In the genomic region with DNA sequence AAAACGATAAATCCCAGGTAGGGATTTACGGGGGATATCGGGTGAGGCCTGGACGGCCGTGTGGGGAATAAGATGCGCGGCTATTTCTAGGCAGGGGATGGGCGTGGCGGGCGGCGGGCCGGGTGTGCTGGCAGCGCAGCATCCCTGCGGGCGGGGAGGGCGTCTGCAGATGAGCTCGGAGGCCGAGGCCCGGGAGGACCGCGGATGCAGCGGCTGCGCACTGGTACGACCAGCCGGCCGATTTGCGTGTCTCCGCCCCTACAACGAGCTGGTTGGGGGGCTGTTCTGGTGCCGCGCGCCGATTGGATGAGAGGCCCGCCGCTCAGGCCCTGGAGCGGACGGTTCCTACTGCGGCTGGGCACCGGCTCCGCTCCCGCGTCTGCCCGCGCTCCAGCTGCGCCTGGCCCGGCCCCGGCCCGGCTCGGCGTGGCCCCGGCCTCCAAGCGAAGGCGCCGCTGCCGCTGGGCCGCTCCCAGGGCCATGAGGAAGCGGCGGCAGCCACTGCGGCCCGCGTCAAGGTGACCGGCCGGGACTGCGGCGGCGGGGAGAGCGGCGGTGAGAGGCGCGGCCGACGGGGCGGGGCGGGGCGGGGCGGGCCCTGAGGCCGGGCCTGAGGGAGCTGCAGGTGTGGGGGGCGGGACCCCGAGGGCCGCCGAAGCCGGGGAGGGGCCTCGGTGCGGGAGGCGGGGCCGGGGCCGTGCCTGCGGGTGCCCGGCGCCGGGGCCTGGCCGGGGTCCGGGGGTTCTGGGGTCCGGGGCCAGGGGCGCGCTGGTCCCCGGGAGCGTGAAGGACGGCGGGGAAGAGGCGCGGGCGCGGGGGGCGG, we compare ENCODE assay signal across 8 cellular contexts. TPM values are rescaled to one million over a fixed set of nuclear protein-coding genes. Genes with fewer than 3 reads are reported as not detected.
A peak's percentile ranks its signal among the peaks of the same experiment; 100 is the strongest.
DNase-seq lines count a peak whose midpoint lies in the region; ATAC-seq, FAIRE-seq and TF ChIP-seq lines count a peak whose summit lies in the region.

A gene with protein sequence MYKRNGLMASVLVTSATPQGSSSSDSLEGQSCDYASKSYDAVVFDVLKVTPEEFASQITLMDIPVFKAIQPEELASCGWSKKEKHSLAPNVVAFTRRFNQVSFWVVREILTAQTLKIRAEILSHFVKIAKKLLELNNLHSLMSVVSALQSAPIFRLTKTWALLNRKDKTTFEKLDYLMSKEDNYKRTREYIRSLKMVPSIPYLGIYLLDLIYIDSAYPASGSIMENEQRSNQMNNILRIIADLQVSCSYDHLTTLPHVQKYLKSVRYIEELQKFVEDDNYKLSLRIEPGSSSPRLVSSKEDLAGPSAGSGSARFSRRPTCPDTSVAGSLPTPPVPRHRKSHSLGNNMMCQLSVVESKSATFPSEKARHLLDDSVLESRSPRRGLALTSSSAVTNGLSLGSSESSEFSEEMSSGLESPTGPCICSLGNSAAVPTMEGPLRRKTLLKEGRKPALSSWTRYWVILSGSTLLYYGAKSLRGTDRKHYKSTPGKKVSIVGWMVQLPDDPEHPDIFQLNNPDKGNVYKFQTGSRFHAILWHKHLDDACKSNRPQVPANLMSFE (plus strand): TSS at position 325 of the 823 bp plus-strand sequence. CDS start 47,508 bp downstream, outside the sequence.

- peaks cover 4% of the 10 kb centered on the region; the same call in 1 of the 2 replicates for H3K9me3 Mint-ChIP-seq in WTC11

- no peaks in the 10 kb centered on the region for H3K27me3 ChIP-seq in small intestine (ENCODE audit: control insufficient read depth in 2 of 2, insufficient read depth in 2 of 2, low read length in 2 of 2)

- FAIRE-seq in small intestine (lab: Jason Lieb, UNC), result no peak

- H3K27ac Mint-ChIP-seq in WTC11, result peak within 1 kb of the TSS; percentile 81; the same call in 1 of the 2 replicates

- H3K36me3 Mint-ChIP-seq in WTC11, result no peaks in the 10 kb centered on the region

- H3K36me3 ChIP-seq in small intestine (ENCODE audit: control insufficient read depth in 2 of 2, insufficient read depth in 2 of 2, low read length in 2 of 2), result no peaks in the 10 kb centered on the region

- H3K4me1 Mint-ChIP-seq in WTC11, result peaks cover 28% of the 10 kb centered on the region

- peak; percentile 97 for ATAC-seq in GM19023 (IDR thresholded peaks at IDR 0.05; ENCODE audit: unreplicated experiment)
- peak; percentile 96 for ATAC-seq in HG03175 (IDR thresholded peaks at IDR 0.05; ENCODE audit: unreplicated experiment)
- ATAC-seq in WTC11, result peak; percentile 93

- POLR2A ChIA-PET in WTC11 (lab: Charles Lee), result interaction anchor here (0.6 to 1.3 kb wide), 7 partner anchors 13 to 397 kb away, joined by 3 read pairs; a partner anchor contains a TSS

- H3K4me3 Mint-ChIP-seq in WTC11, result peak within 1 kb of the TSS; percentile 72

- TF ChIP-seq CTCF in WTC11 (IDR thresholded peaks at IDR 0.05), result no peak
- no peak for TF ChIP-seq CTCF in cardiac fibroblast (IDR thresholded peaks at IDR 0.05; ENCODE audit: low read depth, low read length)

- WGBS in small intestine, 3 donors, result 0 to 1% (median 1%) methylated on average over 48 to 105 of the region's 105 CpGs

- DNase-seq in AG08396 (ENCODE audit: low spot score) (peak; percentile 99), NCI-H2227 treated with DMSO at 0.1 percent for 48 hours (lab: John Stamatoyannopoulos, UW) (peak; percentile 91), WTC11 (ENCODE audit: low spot score) (peak; percentile 98), cardiac fibroblast (ENCODE audit: low read depth in 2 of 2) (peak; percentile 92 to 95), iPS-NIHi7 (ENCODE audit: extremely low spot score) (peak; percentile 98), small intestine (peak; percentile 96)

- H3K27ac ChIP-seq in small intestine (ENCODE audit: low read depth in 1 of 2, low read length in 1 of 2), result peak within 1 kb of the TSS; percentile 94 to 97

- H3K4me3 ChIP-seq in cardiac fibroblast (replicated peaks in 1 of 2; ENCODE audit: low read depth in 2 of 2, low read length in 2 of 2) (peak within 1 kb of the TSS; percentile 13 to 48), small intestine (ENCODE audit: low read depth in 1 of 2, low read length in 2 of 2) (peak within 1 kb of the TSS; percentile 55 to 84)

- peaks cover 0 to 6% of the 10 kb centered on the region in 2 donors for H3K4me1 ChIP-seq in small intestine (ENCODE audit: control insufficient read depth in 2 of 2, insufficient read depth in 1 of 2, low read depth in 1 of 2, low read length in 1 of 2)

- CTCF ChIA-PET in WTC11 (lab: Charles Lee), result interaction anchor here (0.6 to 4.2 kb wide), 20 partner anchors 13 to 482 kb away, joined by 3 to 21 read pairs (median 4); a partner anchor contains a TSS

- H3K27me3 Mint-ChIP-seq in WTC11 (ENCODE audit: low read depth), result peaks cover 35% of the 10 kb centered on the region

- no peaks in the 10 kb centered on the region for H3K9me3 ChIP-seq in small intestine (ENCODE audit: control insufficient read depth, low read depth)

TF ChIP-seq in WTC11, 78 proteins besides CTCF, POLR2A, EP300 and RAD21 (continues in another document):
- TF ChIP-seq, protein P1, sequence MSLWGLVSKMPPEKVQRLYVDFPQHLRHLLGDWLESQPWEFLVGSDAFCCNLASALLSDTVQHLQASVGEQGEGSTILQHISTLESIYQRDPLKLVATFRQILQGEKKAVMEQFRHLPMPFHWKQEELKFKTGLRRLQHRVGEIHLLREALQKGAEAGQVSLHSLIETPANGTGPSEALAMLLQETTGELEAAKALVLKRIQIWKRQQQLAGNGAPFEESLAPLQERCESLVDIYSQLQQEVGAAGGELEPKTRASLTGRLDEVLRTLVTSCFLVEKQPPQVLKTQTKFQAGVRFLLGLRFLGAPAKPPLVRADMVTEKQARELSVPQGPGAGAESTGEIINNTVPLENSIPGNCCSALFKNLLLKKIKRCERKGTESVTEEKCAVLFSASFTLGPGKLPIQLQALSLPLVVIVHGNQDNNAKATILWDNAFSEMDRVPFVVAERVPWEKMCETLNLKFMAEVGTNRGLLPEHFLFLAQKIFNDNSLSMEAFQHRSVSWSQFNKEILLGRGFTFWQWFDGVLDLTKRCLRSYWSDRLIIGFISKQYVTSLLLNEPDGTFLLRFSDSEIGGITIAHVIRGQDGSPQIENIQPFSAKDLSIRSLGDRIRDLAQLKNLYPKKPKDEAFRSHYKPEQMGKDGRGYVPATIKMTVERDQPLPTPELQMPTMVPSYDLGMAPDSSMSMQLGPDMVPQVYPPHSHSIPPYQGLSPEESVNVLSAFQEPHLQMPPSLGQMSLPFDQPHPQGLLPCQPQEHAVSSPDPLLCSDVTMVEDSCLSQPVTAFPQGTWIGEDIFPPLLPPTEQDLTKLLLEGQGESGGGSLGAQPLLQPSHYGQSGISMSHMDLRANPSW (CRISPR knock-in tag; conservative IDR thresholded peaks at IDR 0.05; ENCODE audit: low read depth), result no peak
- TF ChIP-seq, protein P2, sequence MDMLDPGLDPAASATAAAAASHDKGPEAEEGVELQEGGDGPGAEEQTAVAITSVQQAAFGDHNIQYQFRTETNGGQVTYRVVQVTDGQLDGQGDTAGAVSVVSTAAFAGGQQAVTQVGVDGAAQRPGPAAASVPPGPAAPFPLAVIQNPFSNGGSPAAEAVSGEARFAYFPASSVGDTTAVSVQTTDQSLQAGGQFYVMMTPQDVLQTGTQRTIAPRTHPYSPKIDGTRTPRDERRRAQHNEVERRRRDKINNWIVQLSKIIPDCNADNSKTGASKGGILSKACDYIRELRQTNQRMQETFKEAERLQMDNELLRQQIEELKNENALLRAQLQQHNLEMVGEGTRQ (CRISPR knock-in tag; IDR thresholded peaks at IDR 0.05), result peak; percentile 15; the same call in 1 of the 2 replicates
- TF ChIP-seq JAZF1 (CRISPR knock-in tag; IDR thresholded peaks at IDR 0.05), result no peak
- TF ChIP-seq, protein P3, sequence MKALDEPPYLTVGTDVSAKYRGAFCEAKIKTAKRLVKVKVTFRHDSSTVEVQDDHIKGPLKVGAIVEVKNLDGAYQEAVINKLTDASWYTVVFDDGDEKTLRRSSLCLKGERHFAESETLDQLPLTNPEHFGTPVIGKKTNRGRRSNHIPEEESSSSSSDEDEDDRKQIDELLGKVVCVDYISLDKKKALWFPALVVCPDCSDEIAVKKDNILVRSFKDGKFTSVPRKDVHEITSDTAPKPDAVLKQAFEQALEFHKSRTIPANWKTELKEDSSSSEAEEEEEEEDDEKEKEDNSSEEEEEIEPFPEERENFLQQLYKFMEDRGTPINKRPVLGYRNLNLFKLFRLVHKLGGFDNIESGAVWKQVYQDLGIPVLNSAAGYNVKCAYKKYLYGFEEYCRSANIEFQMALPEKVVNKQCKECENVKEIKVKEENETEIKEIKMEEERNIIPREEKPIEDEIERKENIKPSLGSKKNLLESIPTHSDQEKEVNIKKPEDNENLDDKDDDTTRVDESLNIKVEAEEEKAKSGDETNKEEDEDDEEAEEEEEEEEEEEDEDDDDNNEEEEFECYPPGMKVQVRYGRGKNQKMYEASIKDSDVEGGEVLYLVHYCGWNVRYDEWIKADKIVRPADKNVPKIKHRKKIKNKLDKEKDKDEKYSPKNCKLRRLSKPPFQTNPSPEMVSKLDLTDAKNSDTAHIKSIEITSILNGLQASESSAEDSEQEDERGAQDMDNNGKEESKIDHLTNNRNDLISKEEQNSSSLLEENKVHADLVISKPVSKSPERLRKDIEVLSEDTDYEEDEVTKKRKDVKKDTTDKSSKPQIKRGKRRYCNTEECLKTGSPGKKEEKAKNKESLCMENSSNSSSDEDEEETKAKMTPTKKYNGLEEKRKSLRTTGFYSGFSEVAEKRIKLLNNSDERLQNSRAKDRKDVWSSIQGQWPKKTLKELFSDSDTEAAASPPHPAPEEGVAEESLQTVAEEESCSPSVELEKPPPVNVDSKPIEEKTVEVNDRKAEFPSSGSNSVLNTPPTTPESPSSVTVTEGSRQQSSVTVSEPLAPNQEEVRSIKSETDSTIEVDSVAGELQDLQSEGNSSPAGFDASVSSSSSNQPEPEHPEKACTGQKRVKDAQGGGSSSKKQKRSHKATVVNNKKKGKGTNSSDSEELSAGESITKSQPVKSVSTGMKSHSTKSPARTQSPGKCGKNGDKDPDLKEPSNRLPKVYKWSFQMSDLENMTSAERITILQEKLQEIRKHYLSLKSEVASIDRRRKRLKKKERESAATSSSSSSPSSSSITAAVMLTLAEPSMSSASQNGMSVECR (CRISPR knock-in tag; IDR thresholded peaks at IDR 0.05; ENCODE audit: borderline replicate concordance), result 0 out of 2 replicates have a peak, but pooled peaks have one; percentile 31

RNA-seq across cellular contexts. Expression of the gene that starts here (rescaled TPM):
- 26.1 to 28.5 TPM (median 27.4 TPM) in 3 replicates for total RNA-seq in WTC11 (2021)
- polyA plus RNA-seq in small intestine, result 10 to 100 TPM; 16.6 to 27.7 (median 25.9) TPM

Comparison
In these comparisons a context has a peak if more than half of its experiments do, and no peak if none do; other contexts are left out.
1. Peak in every context shown above with its lines: DNase-seq, ATAC-seq, H3K4me3 ChIP-seq and H3K27ac ChIP-seq.